Comparison of ENCODE assay signal across 11 cellular contexts in the genomic region with DNA sequence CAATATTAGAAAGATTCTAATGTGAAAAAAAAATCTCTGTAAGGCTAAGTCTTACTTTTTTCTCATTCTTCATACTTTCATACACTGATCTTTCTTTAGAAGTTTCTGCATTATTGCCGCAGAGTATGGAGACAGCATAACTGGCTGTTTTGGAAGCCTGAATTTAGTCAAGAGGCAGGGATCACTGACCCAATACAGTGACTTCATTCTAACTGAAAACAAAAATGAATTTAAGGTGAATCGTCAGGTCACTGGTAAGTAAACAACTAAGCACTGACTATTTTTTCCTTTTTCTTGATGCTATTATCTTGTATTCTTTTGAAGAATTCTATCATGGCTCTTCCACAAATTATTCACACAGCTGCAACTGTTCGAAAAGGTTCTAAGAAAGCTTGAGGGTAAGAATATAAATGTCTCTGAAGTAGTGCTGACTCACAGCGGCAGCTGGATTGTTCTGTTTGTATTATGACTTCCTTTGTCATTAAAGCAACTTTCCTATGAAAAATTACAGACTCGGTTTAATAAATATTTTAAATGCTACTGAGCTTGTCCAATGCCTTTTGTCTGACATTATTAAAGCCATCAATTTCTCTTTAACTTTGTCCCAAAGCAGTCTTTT.
A peak's percentile ranks its signal among the peaks of the same experiment; 100 is the strongest.
DNase-seq lines count a peak whose midpoint lies in the region; ATAC-seq and TF ChIP-seq lines count a peak whose summit lies in the region.
"Had no signal": no experiment of that assay in that cellular context is flagged by ENCODE, and none has a peak within 500 bp of the region (broad histone marks: within the 10 kb centered on the region; RNA-seq: fewer than 3 reads in every experiment).

No MANE protein-coding gene starts in this region.

- peaks cover 12 to 21% of the 10 kb centered on the region in 2 experiments; a peak in 3 of 4 replicates for H3K4me1 ChIP-seq in HCT116 (ENCODE audit: control insufficient read depth in 1 of 2, insufficient read depth in 2 of 2, low read length in 2 of 2)
- peaks cover 11% of the 10 kb centered on the region for H3K4me1 ChIP-seq in SJCRH30
- H3K4me1 ChIP-seq in ovary (ENCODE audit: insufficient read depth), result no peaks in the 10 kb centered on the region

- no peaks in the 10 kb centered on the region for H3K27me3 ChIP-seq in HCT116 (ENCODE audit: insufficient read depth, low read length)
- no peaks in the 10 kb centered on the region for H3K27me3 ChIP-seq in SJCRH30
- H3K27me3 ChIP-seq in ovary, result no peaks in the 10 kb centered on the region

- DNase-seq in HCT116 (ENCODE audit: low read depth, low spot score), result no peak
- peak; percentile 2 to 53 for DNase-seq in SJCRH30
- peak; percentile 14 for DNase-seq in fibroblast of mammary gland (ENCODE audit: low read depth)
- DNase-seq in smooth muscle cell of the brain vasculature (ENCODE audit: low read depth, low spot score), result peak; percentile 49
- DNase-seq in NK-92 (lab: John Stamatoyannopoulos, UW; ENCODE audit: unreplicated experiment), result no peak
- DNase-seq in ovary, result no peak
- DNase-seq in SW480 (ENCODE audit: low spot score), result no peak
- DNase-seq: EL; NCI-H1048; stimulated activated naive CD4-positive, alpha-beta T cell treated with Interleukin-2 at 50 U/mL for 16 hours had no signal

- H3K27ac ChIP-seq in HCT116 (ENCODE audit: low read depth, low read length) (peak overlapping the region; percentile 38; the same call in 1 of the 2 replicates), SJCRH30 (peak overlapping the region; percentile 59), ovary (no peak overlapping the region)

- no peaks in the 10 kb centered on the region for H3K9me2 ChIP-seq in HCT116 (ENCODE audit: insufficient read depth)

- peak overlapping the region; percentile 32 for H3K9ac ChIP-seq in HCT116 (ENCODE audit: low read length)

- no peaks in the 10 kb centered on the region for H4K20me1 ChIP-seq in HCT116 (ENCODE audit: insufficient read depth)

- no TSS peak for BruUV-seq in HCT116 (replicated peaks; lab: Mats Ljungman, UMichigan)

- RAD21 ChIA-PET in HCT116 (lab: Charles Lee; ENCODE audit: low non-redundant PET in 1 of 2, low total read pairs in 2 of 2, uncharacterized antibody in 2 of 2, unreplicated experiment in 2 of 2), result no interaction called here

- 7 to 22% (median 9%) methylated on average over 5 of the region's 5 CpGs for WGBS in ovary, 3 donors

- peak overlapping the region; percentile 72 for H3K4me2 ChIP-seq in HCT116 (ENCODE audit: low read length)

- POLR2A ChIA-PET in HCT116 (lab: Charles Lee), result no interaction called here

- peak overlapping the region; percentile 4 to 37; a peak in 3 of 4 replicates for H3K4me3 ChIP-seq in HCT116 (replicated peaks in 1 of 2; ENCODE audit: low read depth in 1 of 2, low read length in 2 of 2)
- peak overlapping the region; percentile 28 for H3K4me3 ChIP-seq in SJCRH30
- no peak overlapping the region for H3K4me3 ChIP-seq in fibroblast of mammary gland (ENCODE audit: control insufficient read depth, low read depth, low read length)
- no peak overlapping the region for H3K4me3 ChIP-seq in ovary

- TF ChIP-seq EP300 in ovary (IDR thresholded peaks at IDR 0.05), result no peak

- no peaks in the 10 kb centered on the region for H3K9me3 ChIP-seq in HCT116 (ENCODE audit: control insufficient read depth in 1 of 2, insufficient read depth in 1 of 2, low read depth in 1 of 2, low read length in 2 of 2)
- no peaks in the 10 kb centered on the region for H3K9me3 ChIP-seq in SJCRH30 (replicated peaks)
- no peaks in the 10 kb centered on the region for H3K9me3 ChIP-seq in ovary

- H3K36me3 ChIP-seq in HCT116 (ENCODE audit: control insufficient read depth in 1 of 2, insufficient read depth in 2 of 2, low read length in 2 of 2) (no peaks in the 10 kb centered on the region), SJCRH30 (no peaks in the 10 kb centered on the region), ovary (no peaks in the 10 kb centered on the region)

- TF ChIP-seq POLR2A in HCT116 (IDR thresholded peaks at IDR 0.05; ENCODE audit: borderline replicate concordance, extremely low read depth, insufficient read depth, insufficient read length) (no peak), ovary (IDR thresholded peaks at IDR 0.05) (no peak)

- intact Hi-C loops in HCT116 (cut with micrococcal nuclease), result loop anchor here (10.0 kb wide), 1 partner anchor 910 kb away; no protein-coding TSS in a partner anchor
- intact Hi-C loops in ovary (cut with DNase I), result no loop called here

- peak; percentile 60 for ATAC-seq in HCT116
- ATAC-seq: activated T-helper 17 cell treated with anti-CD3 and anti-CD28 coated beads, Interleukin-2, amount 50 U/mL, for 72 hours had no signal

- CTCF ChIA-PET in HCT116 (lab: Charles Lee), result no interaction called here

- no peak for TF ChIP-seq RAD21 in HCT116 (IDR thresholded peaks at IDR 0.05; ENCODE audit: low read depth)

- peak overlapping the region; percentile 95 for H2AFZ ChIP-seq in HCT116 (ENCODE audit: low read depth, low read length, poor library complexity, severe bottlenecking)

- TF ChIP-seq CTCF in HCT116 (IDR thresholded peaks at IDR 0.05 in 2 of 3, conservative IDR thresholded peaks at IDR 0.05 in 1 of 3; ENCODE audit: borderline replicate concordance in 1 of 3, insufficient read depth in 1 of 3, low read depth in 2 of 3, low read length in 2 of 3) (no peak), fibroblast of mammary gland (conservative IDR thresholded peaks at IDR 0.05; ENCODE audit: control insufficient read depth, insufficient read depth, low read depth, low read length) (no peak), ovary (IDR thresholded peaks at IDR 0.05) (no peak)

- no peaks in the 10 kb centered on the region for H3K79me2 ChIP-seq in HCT116 (ENCODE audit: insufficient read depth, low read length)

TF ChIP-seq in HCT116, 20 proteins besides CTCF, POLR2A, EP300 and RAD21:
- peak; percentile 17; the same call in 1 of the 2 replicates for TF ChIP-seq FOSL1 (IDR thresholded peaks at IDR 0.05; ENCODE audit: low read depth)
- TF ChIP-seq EGR1 (IDR thresholded peaks at IDR 0.05; ENCODE audit: low read depth), result no peak

Comparison
In these comparisons a context has a peak if more than half of its experiments do, and no peak if none do; other contexts are left out.
1. DNase-seq: peak in SJCRH30 (2 of 2), fibroblast of mammary gland (single experiment) and smooth muscle cell of the brain vasculature (single experiment); none in HCT116 (single experiment), NK-92 (single experiment), ovary (0 of 5) and SW480 (single experiment).
2. H3K27ac ChIP-seq: peak in HCT116 (single experiment) and SJCRH30 (single experiment); none in ovary (0 of 2).
3. H3K4me3 ChIP-seq: peak in HCT116 (2 of 2) and SJCRH30 (single experiment); none in fibroblast of mammary gland (single experiment) and ovary (single experiment).